9 cellular contexts compared by ENCODE assay signal in the genomic region with DNA sequence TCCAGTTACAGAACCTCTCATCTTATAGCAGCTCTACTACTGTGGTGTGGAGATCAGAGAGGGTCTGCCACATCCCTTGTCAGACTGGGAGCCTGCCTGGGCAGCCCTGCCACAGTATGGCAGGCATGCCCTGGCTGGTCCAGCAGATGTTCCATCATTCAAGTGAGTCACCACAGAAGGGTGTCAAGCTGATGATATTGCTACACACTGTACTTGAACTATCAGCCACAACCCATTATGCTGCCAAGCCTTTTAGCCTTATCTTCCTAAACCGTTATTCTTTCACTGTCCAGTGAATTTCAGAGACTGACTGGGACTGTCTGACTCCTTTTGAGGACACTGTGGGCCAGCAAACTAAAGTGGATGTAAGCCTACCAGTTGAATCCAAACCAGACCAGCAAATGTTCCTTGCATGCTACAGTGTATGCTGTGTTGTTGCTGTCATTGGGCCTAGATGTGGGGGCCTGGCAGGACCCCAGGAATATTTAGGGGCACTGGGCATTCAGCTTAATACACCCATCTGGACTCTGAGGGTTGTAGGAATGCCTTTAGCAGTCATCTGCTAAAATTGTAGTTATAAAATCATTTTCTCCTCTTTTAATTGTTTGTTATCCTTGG.
DNase-seq lines count a peak whose midpoint lies in the region; ATAC-seq, FAIRE-seq and TF ChIP-seq lines count a peak whose summit lies in the region.
"Had no signal": no experiment of that assay in that cellular context is flagged by ENCODE, and none has a peak within 500 bp of the region (broad histone marks: within the 10 kb centered on the region; RNA-seq: fewer than 3 reads in every experiment).

No MANE protein-coding gene starts in this region.

- H3K4me1 Mint-ChIP-seq in astrocyte (ENCODE audit: low read depth, unreplicated experiment) (peaks cover 30% of the 10 kb centered on the region), chondrocyte (ENCODE audit: low read depth) (peaks cover 16% of the 10 kb centered on the region)

- no peak overlapping the region for H3K4me3 Mint-ChIP-seq in astrocyte (ENCODE audit: unreplicated experiment)
- H3K4me3 Mint-ChIP-seq in chondrocyte (ENCODE audit: unreplicated experiment) = no peak overlapping the region
- H3K4me3 Mint-ChIP-seq: activated naive CD8-positive, alpha-beta T cell had no signal

- H3K9me3 Mint-ChIP-seq in astrocyte (ENCODE audit: unreplicated experiment) (peaks cover 7% of the 10 kb centered on the region), chondrocyte (ENCODE audit: low read depth) (peaks cover 18% of the 10 kb centered on the region)

- H3K36me3 ChIP-seq in DND-41 (ENCODE audit: insufficient read depth, low read length) = no peaks in the 10 kb centered on the region
- H3K36me3 ChIP-seq in astrocyte (ENCODE audit: insufficient read depth, low read length) = no peaks in the 10 kb centered on the region
- H3K36me3 ChIP-seq in liver (ENCODE audit: control insufficient read depth in 4 of 4, insufficient read depth in 3 of 4, low read depth in 1 of 4, low read length in 3 of 4) = no peaks in the 10 kb centered on the region

- no peak overlapping the region for H3K9ac ChIP-seq in DND-41 (ENCODE audit: low read depth, low read length)
- no peak overlapping the region for H3K9ac ChIP-seq in astrocyte (ENCODE audit: low read length)
- no peak overlapping the region for H3K9ac ChIP-seq in liver (ENCODE audit: low read depth in 1 of 2, low read length in 2 of 2)

- peaks cover 19% of the 10 kb centered on the region for H3K4me1 ChIP-seq in DND-41 (ENCODE audit: insufficient read depth, low read length)
- peaks cover 21% of the 10 kb centered on the region for H3K4me1 ChIP-seq in astrocyte (ENCODE audit: insufficient read depth, low read length)
- H3K4me1 ChIP-seq in liver (ENCODE audit: control insufficient read depth in 4 of 4, insufficient read depth in 4 of 4, low read length in 3 of 4) = peaks cover 2 to 9% (median 5%) of the 10 kb centered on the region in 4 donors

- H3K9me3 ChIP-seq in DND-41 (ENCODE audit: insufficient read depth, low read length, severe bottlenecking) = peaks cover 9% of the 10 kb centered on the region
- H3K9me3 ChIP-seq in astrocyte (ENCODE audit: insufficient read depth, low read depth, low read length) = no peaks in the 10 kb centered on the region
- H3K9me3 ChIP-seq in liver (ENCODE audit: control insufficient read depth in 4 of 4, low read length in 3 of 4) = no peaks in the 10 kb centered on the region

- TF ChIP-seq RAD21 in liver (IDR thresholded peaks at IDR 0.05) = peak; percentile 16 to 17

- DNase-seq in DND-41 = peak; percentile 54
- DNase-seq in M059J (ENCODE audit: low read depth) = peak; percentile 89
- DNase-seq in astrocyte (ENCODE audit: low read depth) = peak; percentile 94
- no peak for DNase-seq in chondrocyte (ENCODE audit: low spot score)

- 35% methylated on average over 1 of the region's 1 CpG for WGBS in liver

- TF ChIP-seq CTCF in DND-41 (IDR thresholded peaks at IDR 0.05; ENCODE audit: borderline replicate concordance, extremely low read depth, low read length, poor library complexity, severe bottlenecking) = no peak
- no peak for TF ChIP-seq CTCF in astrocyte (IDR thresholded peaks at IDR 0.05; ENCODE audit: insufficient read depth, low read depth, low read length)
- TF ChIP-seq CTCF in liver (IDR thresholded peaks at IDR 0.05; ENCODE audit: low read depth, low read length, missing input control) = no peak
- TF ChIP-seq CTCF in chondrocyte (IDR thresholded peaks at IDR 0.05) = no peak

- H3K27me3 Mint-ChIP-seq in astrocyte (ENCODE audit: low read depth, unreplicated experiment) = no peaks in the 10 kb centered on the region
- H3K27me3 Mint-ChIP-seq in chondrocyte (ENCODE audit: low read depth) = no peaks in the 10 kb centered on the region
- H3K27me3 Mint-ChIP-seq: activated naive CD8-positive, alpha-beta T cell had no signal

- H3K27me3 ChIP-seq in DND-41 (ENCODE audit: insufficient read depth, low read length, poor library complexity) (no peaks in the 10 kb centered on the region), astrocyte (ENCODE audit: insufficient read depth, low read length) (no peaks in the 10 kb centered on the region), liver (ENCODE audit: control insufficient read depth in 4 of 4, insufficient read depth in 4 of 4, low read length in 3 of 4) (no peaks in the 10 kb centered on the region)

- H3K4me2 ChIP-seq in DND-41 (ENCODE audit: insufficient read depth, low read length) (no peak overlapping the region), astrocyte (ENCODE audit: low read length) (no peak overlapping the region)

- H3K36me3 Mint-ChIP-seq in astrocyte (ENCODE audit: low read depth, unreplicated experiment) = no peaks in the 10 kb centered on the region
- H3K36me3 Mint-ChIP-seq in chondrocyte (ENCODE audit: low read depth) = peaks cover 5% of the 10 kb centered on the region

- no peaks in the 10 kb centered on the region for H3K79me2 ChIP-seq in DND-41 (ENCODE audit: insufficient read depth, low read length)
- no peaks in the 10 kb centered on the region for H3K79me2 ChIP-seq in astrocyte (ENCODE audit: insufficient read depth, low read length)

- peak; percentile 17 for FAIRE-seq in astrocyte (lab: Jason Lieb, UNC)

- ATAC-seq in DND-41 (ENCODE audit: insufficient read depth, low read depth) (peak; percentile 97), HG03039 (IDR thresholded peaks at IDR 0.05; ENCODE audit: unreplicated experiment) (no peak), HG02642 (IDR thresholded peaks at IDR 0.05; ENCODE audit: poor library complexity, unreplicated experiment) (no peak), GM21515 (IDR thresholded peaks at IDR 0.05; ENCODE audit: unreplicated experiment) (no peak)

- H3K27ac Mint-ChIP-seq in astrocyte (ENCODE audit: unreplicated experiment) (peak overlapping the region; percentile 13), chondrocyte (ENCODE audit: unreplicated experiment) (no peak overlapping the region)
- H3K27ac Mint-ChIP-seq: activated naive CD8-positive, alpha-beta T cell had no signal

- H4K20me1 ChIP-seq in DND-41 (ENCODE audit: insufficient read depth, low read length) = no peaks in the 10 kb centered on the region
- H4K20me1 ChIP-seq in astrocyte (ENCODE audit: insufficient read depth, low read length) = no peaks in the 10 kb centered on the region

- H2AFZ ChIP-seq in DND-41 (ENCODE audit: low read depth, low read length) (no peak overlapping the region), astrocyte (ENCODE audit: low read depth, low read length) (no peak overlapping the region)

- H3K4me3 ChIP-seq in DND-41 (ENCODE audit: low read depth in 1 of 2, low read length in 2 of 2) = no peak overlapping the region
- H3K4me3 ChIP-seq in astrocyte (ENCODE audit: insufficient read depth, low read depth, low read length) = no peak overlapping the region
- no peak overlapping the region for H3K4me3 ChIP-seq in liver (ENCODE audit: low read depth in 1 of 3, low read length in 3 of 3)

- H3K27ac ChIP-seq in DND-41 (ENCODE audit: low read length) (peak overlapping the region; percentile 5; the same call in 1 of the 2 replicates), astrocyte (ENCODE audit: low read depth, low read length) (peak overlapping the region; percentile 16), liver (ENCODE audit: low read depth in 1 of 2, low read length in 2 of 2) (no peak overlapping the region)

TF ChIP-seq in liver, 16 proteins besides CTCF, POLR2A, EP300 and RAD21:
- peak in 1 of 2 donors; percentile 35 for TF ChIP-seq RXRA (IDR thresholded peaks at IDR 0.05)
- no peak for TF ChIP-seq HNF4G (IDR thresholded peaks at IDR 0.05)
- TF ChIP-seq EGR1 (IDR thresholded peaks at IDR 0.05; ENCODE audit: low read depth in 2 of 2) = no peak
- peak in 1 of 2 donors; percentile 49 for TF ChIP-seq JUND (IDR thresholded peaks at IDR 0.05)
- no peak for TF ChIP-seq HNF4A (conservative IDR thresholded peaks at IDR 0.05)
- TF ChIP-seq YY1 (IDR thresholded peaks at IDR 0.05) = peak; percentile 18
- no peak for TF ChIP-seq GABPA (IDR thresholded peaks at IDR 0.05 in 1 of 2, conservative IDR thresholded peaks at IDR 0.05 in 1 of 2)

Comparison
In these comparisons a context has a peak if more than half of its experiments do, and no peak if none do; other contexts are left out.
1. H3K27ac ChIP-seq: peak in DND-41 (single experiment) and astrocyte (single experiment); none in liver (0 of 2).